In genomic region chr18:74378179-74378682, GRCh38 we compare ENCODE assay signal across 12 cellular contexts.
DNase-seq lines count a peak whose midpoint lies in the region; ATAC-seq, FAIRE-seq and TF ChIP-seq lines count a peak whose summit lies in the region.
"Had no signal": no experiment of that assay in that cellular context is flagged by ENCODE, and none has a peak within 500 bp of the region (broad histone marks: within the 10 kb centered on the region; RNA-seq: fewer than 3 reads in every experiment).

No MANE protein-coding gene starts in this region.

- no peak for ATAC-seq in HG03095 (IDR thresholded peaks at IDR 0.05; ENCODE audit: unreplicated experiment)
- ATAC-seq: esophagus mucosa had no signal

- no peak for TF ChIP-seq CTCF in fibroblast of the aortic adventitia (IDR thresholded peaks at IDR 0.05; ENCODE audit: insufficient read depth, low read length)

- no peak overlapping the region for H3K4me3 ChIP-seq in fibroblast of the aortic adventitia (ENCODE audit: low read depth, low read length)

- DNase-seq in AG08395 (ENCODE audit: low spot score) (peak; percentile 83), GM18507 (ENCODE audit: extremely low spot score, insufficient read length, low read depth) (no peak), OCI-M1 (lab: John Stamatoyannopoulos, UW) (peak; percentile 40), fibroblast of the aortic adventitia (ENCODE audit: low read depth) (peak; percentile 18), frontal cortex (ENCODE audit: low spot score in 2 of 2) (no peak), DMS 273 (lab: John Stamatoyannopoulos, UW; ENCODE audit: unreplicated experiment) (no peak), NCI-H748 treated with DMSO at 0.1 percent for 48 hours (lab: John Stamatoyannopoulos, UW) (no peak)
- DNase-seq: Caco-2; midbrain; stimulated activated CD4-positive, alpha-beta T cell treated with anti-CD3 and anti-CD28 coated beads, Interleukin-4, amount 100 ng/mL, for 1 hour had no signal

- FAIRE-seq in GM18507 (lab: Jason Lieb, UNC) = peak; percentile 52
- no peak for FAIRE-seq in frontal cortex (lab: Jason Lieb, UNC)

Comparison
In these comparisons a context has a peak if more than half of its experiments do, and no peak if none do; other contexts are left out.
1. DNase-seq: peak in AG08395 (single experiment), OCI-M1 (single experiment) and fibroblast of the aortic adventitia (single experiment); none in GM18507 (single experiment), frontal cortex (0 of 2), DMS 273 (single experiment) and NCI-H748 treated with DMSO at 0.1 percent for 48 hours (single experiment).